In the genomic region with DNA sequence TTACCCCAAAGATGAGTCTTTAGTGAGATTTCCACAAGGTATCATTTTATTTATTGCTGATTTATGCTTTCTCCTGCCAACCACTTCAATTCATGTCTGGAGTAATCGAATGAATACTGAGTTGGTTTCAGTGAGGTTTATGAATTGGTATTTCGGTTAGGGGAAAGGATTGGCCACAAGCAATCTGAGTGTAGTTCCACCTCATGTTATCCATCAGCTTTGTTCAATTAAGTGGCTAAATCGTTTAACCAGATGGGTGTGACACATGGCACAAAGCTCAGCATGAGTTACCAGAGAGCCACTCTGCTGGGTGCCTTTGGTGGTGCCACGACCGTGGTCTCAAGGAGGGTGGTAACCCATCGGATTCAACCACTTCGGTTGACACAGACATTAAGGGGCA, we compare ENCODE assay signal across 4 cellular contexts.
"Had no signal": no experiment of that assay in that cellular context is flagged by ENCODE, and none has a peak within 500 bp of the region (broad histone marks: within the 10 kb centered on the region; RNA-seq: fewer than 3 reads in every experiment).

No MANE protein-coding gene starts in this region.

- H3K9me3 Mint-ChIP-seq: GM23338 had no signal

- DNase-seq: H9, HCEC 1CT, IMR-90 had no signal

- H3K4me3 Mint-ChIP-seq: GM23338, H9 had no signal

- H3K27ac Mint-ChIP-seq: GM23338, H9 had no signal

- H3K4me1 Mint-ChIP-seq: GM23338, H9 had no signal

- ATAC-seq: GM23338 had no signal
